11 cellular contexts compared by ENCODE assay signal in genomic region chr2:10722252-10722825, GRCh38. TPM values are rescaled to one million over a fixed set of nuclear protein-coding genes. Genes with fewer than 3 reads are reported as not detected.
DNase-seq lines count a peak whose midpoint lies in the region; ATAC-seq and TF ChIP-seq lines count a peak whose summit lies in the region.
"Had no signal": no experiment of that assay in that cellular context is flagged by ENCODE, and none has a peak within 500 bp of the region (broad histone marks: within the 10 kb centered on the region; RNA-seq: fewer than 3 reads in every experiment).

No MANE protein-coding gene starts in this region.

- no peak for TF ChIP-seq CTCF in brain microvascular endothelial cell (IDR thresholded peaks at IDR 0.05; ENCODE audit: low read depth, low read length, missing control alignments)

- H3K4me3 ChIP-seq in ACC112 (ENCODE audit: low read depth, low read length) (peak overlapping the region; percentile 68; the same call in 1 of the 2 replicates), HUES48 (ENCODE audit: low read depth, low read length) (peak overlapping the region; percentile 72), ectodermal cell (ENCODE audit: insufficient read depth, low read depth, low read length) (peak overlapping the region; percentile 37), neuron (ENCODE audit: low read length) (peak overlapping the region; percentile 51), brain microvascular endothelial cell (ENCODE audit: low read depth, low read length) (no peak overlapping the region)

- H3K9me3 ChIP-seq in HUES48 (ENCODE audit: control insufficient read depth, insufficient read depth, low read length) (no peaks in the 10 kb centered on the region), ectodermal cell (ENCODE audit: control insufficient read depth, low read length) (no peaks in the 10 kb centered on the region), neuron (ENCODE audit: low read length) (peaks cover 4% of the 10 kb centered on the region)

- ATAC-seq in GM18909 (IDR thresholded peaks at IDR 0.05; ENCODE audit: poor library complexity, unreplicated experiment), result no peak
- ATAC-seq in HG03457 (IDR thresholded peaks at IDR 0.05; ENCODE audit: unreplicated experiment), result no peak

- 27 to 30% methylated on average over 5 to 7 of the region's 7 CpGs for WGBS in ectodermal cell, 2 experiments

- peaks cover 13% of the 10 kb centered on the region for H3K4me1 ChIP-seq in ACC112 (ENCODE audit: control insufficient read depth, insufficient read depth, low read length, unreplicated experiment)
- H3K4me1 ChIP-seq in HUES48 (ENCODE audit: control insufficient read depth, insufficient read depth, low read length), result 0 out of 2 replicates have a peak, but pooled peaks cover 4% of the 10 kb centered on the region
- H3K4me1 ChIP-seq in ectodermal cell (ENCODE audit: control insufficient read depth, insufficient read depth, low read length), result peaks cover 4% of the 10 kb centered on the region
- peaks cover 13% of the 10 kb centered on the region for H3K4me1 ChIP-seq in neuron (ENCODE audit: insufficient read depth, low read length)

- H2AFZ ChIP-seq in ACC112 (ENCODE audit: low read length, unreplicated experiment) (no peak overlapping the region), neuron (ENCODE audit: low read depth, low read length) (no peak overlapping the region)

- DNase-seq in brain microvascular endothelial cell (no peak), erythroblast (lab: John Stamatoyannopoulos, UW) (no peak)
- DNase-seq: DMS 273 treated with DMSO at 0.1 percent for 48 hours; stimulated activated CD4-positive, alpha-beta T cell treated with anti-CD3 and anti-CD28 coated beads, Interleukin-4, amount 100 ng/mL, for 24 hours; T-helper 9 cell had no signal

- no peaks in the 10 kb centered on the region for H3K36me3 ChIP-seq in ACC112 (ENCODE audit: insufficient read depth, low read length)
- no peaks in the 10 kb centered on the region for H3K36me3 ChIP-seq in HUES48 (ENCODE audit: control insufficient read depth, insufficient read depth, low read length)
- H3K36me3 ChIP-seq in ectodermal cell (ENCODE audit: control insufficient read depth, insufficient read depth, low read length), result no peaks in the 10 kb centered on the region
- H3K36me3 ChIP-seq in neuron (ENCODE audit: insufficient read depth, low read length), result no peaks in the 10 kb centered on the region
- no peaks in the 10 kb centered on the region for H3K36me3 ChIP-seq in brain microvascular endothelial cell (replicated peaks)

- H3K27ac ChIP-seq in ACC112 (ENCODE audit: low read depth, low read length) (no peak overlapping the region), HUES48 (ENCODE audit: low read depth, low read length) (no peak overlapping the region), ectodermal cell (ENCODE audit: insufficient read depth, low read depth, low read length, poor library complexity, severe bottlenecking) (no peak overlapping the region), brain microvascular endothelial cell (no peak overlapping the region)

- H3K27me3 ChIP-seq in ACC112 (ENCODE audit: insufficient read depth, low read length), result peaks cover 56% of the 10 kb centered on the region
- H3K27me3 ChIP-seq in HUES48 (ENCODE audit: control insufficient read depth, insufficient read depth, low read length), result peaks cover 73% of the 10 kb centered on the region
- peaks cover 89% of the 10 kb centered on the region for H3K27me3 ChIP-seq in ectodermal cell (ENCODE audit: control insufficient read depth, insufficient read depth, low read length, poor library complexity, severe bottlenecking)
- peaks cover 61% of the 10 kb centered on the region for H3K27me3 ChIP-seq in neuron (ENCODE audit: insufficient read depth, low read length)
- peaks cover 37% of the 10 kb centered on the region for H3K27me3 ChIP-seq in brain microvascular endothelial cell (replicated peaks)

- in situ Hi-C loops in brain microvascular endothelial cell (cut with HindIII; ENCODE audit: low pct_ligation_motif_present, low sequenced_read_pairs), result no loop called here

- H3K9ac ChIP-seq in HUES48 (ENCODE audit: low read depth, low read length), result no peak overlapping the region

- TF ChIP-seq POLR2A in erythroblast (IDR thresholded peaks at IDR 0.05; ENCODE audit: low read length), result no peak

- no peaks in the 10 kb centered on the region for H3K79me2 ChIP-seq in ACC112 (ENCODE audit: control insufficient read depth, insufficient read depth, low read length, unreplicated experiment)

RNA-seq across cellular contexts. Expression of gene ATP6V1C2, which starts 0.9 kb away (rescaled TPM):
- 0.59 TPM for polyA plus RNA-seq in ectodermal cell (2013, experiment 1 of 4)
- polyA plus RNA-seq in ectodermal cell (2013, experiment 2 of 4), result 0.64 TPM
- polyA plus RNA-seq in ectodermal cell (2013, experiment 3 of 4), result 0.75 TPM
- polyA plus RNA-seq in ectodermal cell (2013, experiment 4 of 4), result 0.57 TPM

RNA-seq across cellular contexts. Expression of gene NOL10, which starts 32.6 kb away (rescaled TPM):
- 28.3 TPM for polyA plus RNA-seq in ectodermal cell (2013, experiment 1 of 4)
- polyA plus RNA-seq in ectodermal cell (2013, experiment 2 of 4), result 29.1 TPM
- polyA plus RNA-seq in ectodermal cell (2013, experiment 3 of 4), result 21.9 TPM
- polyA plus RNA-seq in ectodermal cell (2013, experiment 4 of 4), result 21.5 TPM
